25 cellular contexts compared by ENCODE assay signal in genomic region chr9:4287886-4288588, GRCh38.
"Had no signal": no experiment of that assay in that cellular context is flagged by ENCODE, and none has a peak within 500 bp of the region (broad histone marks: within the 10 kb centered on the region; RNA-seq: fewer than 3 reads in every experiment).

No MANE protein-coding gene starts in this region.

- H3K9me3 ChIP-seq: body of pancreas, heart right ventricle, ovary, prostate gland, thoracic aorta, upper lobe of left lung had no signal

- H3K4me3 ChIP-seq: body of pancreas, cardiac muscle cell, heart right ventricle, ovary, prostate gland, thoracic aorta, upper lobe of left lung had no signal

- FAIRE-seq: kidney had no signal

- DNase-seq: activated B cell treated with CpG ODN at 0.5 μM for 24 hours; activated CD4-positive, alpha-beta T cell treated with anti-CD3 and anti-CD28 coated beads for 36 hours; activated CD4-positive, alpha-beta T cell treated with anti-CD3 and anti-CD28 coated beads, Interleukin-2, amount 50 U/mL, for 4 hours; activated CD8-positive, alpha-beta memory T cell treated with anti-CD3 and anti-CD28 coated beads for 24 hours; activated CD8-positive, alpha-beta memory T cell treated with anti-CD3 and anti-CD28 coated beads, Interleukin-2, amount 50 U/mL, for 4 hours; activated effector memory CD4-positive, alpha-beta T cell treated with Interleukin-2 at 50 U/mL for 16 hours; activated naive CD4-positive, alpha-beta T cell treated with anti-CD3 and anti-CD28 coated beads, Interleukin-2, amount 50 U/mL, for 16 hours; activated naive CD8-positive, alpha-beta T cell treated with anti-CD3 and anti-CD28 coated beads, Interleukin-2, amount 50 U/mL, for 24 hours; activated T-cell treated with anti-CD3 and anti-CD28 coated beads, Interleukin-2, amount 50 U/mL, for 72 hours; body of pancreas; effector CD4-positive, alpha-beta T cell; foreskin fibroblast; heart right ventricle; kidney; left ventricle myocardium superior; mammary epithelial cell; ovary; stimulated activated CD4-positive, alpha-beta T cell treated with anti-CD3 and anti-CD28 coated beads, Interleukin-4, amount 100 ng/mL, for 24 hours; stimulated activated naive CD4-positive, alpha-beta T cell treated with Interleukin-2 at 50 U/mL for 16 hours; T-helper 9 cell; upper lobe of left lung had no signal

- H3K27ac ChIP-seq: body of pancreas, cardiac muscle cell, heart right ventricle, ovary, prostate gland, thoracic aorta, upper lobe of left lung had no signal

- H3K27me3 ChIP-seq: body of pancreas, cardiac muscle cell, heart right ventricle, ovary, upper lobe of left lung had no signal

- H3K4me1 ChIP-seq: prostate gland had no signal

- H3K36me3 ChIP-seq: cardiac muscle cell, ovary, prostate gland, upper lobe of left lung had no signal

- ATAC-seq: activated CD4-positive, alpha-beta T cell treated with anti-CD3 and anti-CD28 coated beads for 36 hours; activated naive CD8-positive, alpha-beta T cell treated with anti-CD3 and anti-CD28 coated beads, Interleukin-2, amount 50 U/mL, for 24 hours; activated T-cell treated with anti-CD3 and anti-CD28 coated beads, Interleukin-2, amount 50 U/mL, for 72 hours; body of pancreas; heart right ventricle; left ventricle myocardium superior; natural killer cell treated with Interleukin-12 subunit alpha and Interleukin-12 subunit beta and Interleukin-15 and Interleukin-18, amount 100 ng/mL, for 72 hours had no signal
